9 cellular contexts compared by ENCODE assay signal in the genomic region with DNA sequence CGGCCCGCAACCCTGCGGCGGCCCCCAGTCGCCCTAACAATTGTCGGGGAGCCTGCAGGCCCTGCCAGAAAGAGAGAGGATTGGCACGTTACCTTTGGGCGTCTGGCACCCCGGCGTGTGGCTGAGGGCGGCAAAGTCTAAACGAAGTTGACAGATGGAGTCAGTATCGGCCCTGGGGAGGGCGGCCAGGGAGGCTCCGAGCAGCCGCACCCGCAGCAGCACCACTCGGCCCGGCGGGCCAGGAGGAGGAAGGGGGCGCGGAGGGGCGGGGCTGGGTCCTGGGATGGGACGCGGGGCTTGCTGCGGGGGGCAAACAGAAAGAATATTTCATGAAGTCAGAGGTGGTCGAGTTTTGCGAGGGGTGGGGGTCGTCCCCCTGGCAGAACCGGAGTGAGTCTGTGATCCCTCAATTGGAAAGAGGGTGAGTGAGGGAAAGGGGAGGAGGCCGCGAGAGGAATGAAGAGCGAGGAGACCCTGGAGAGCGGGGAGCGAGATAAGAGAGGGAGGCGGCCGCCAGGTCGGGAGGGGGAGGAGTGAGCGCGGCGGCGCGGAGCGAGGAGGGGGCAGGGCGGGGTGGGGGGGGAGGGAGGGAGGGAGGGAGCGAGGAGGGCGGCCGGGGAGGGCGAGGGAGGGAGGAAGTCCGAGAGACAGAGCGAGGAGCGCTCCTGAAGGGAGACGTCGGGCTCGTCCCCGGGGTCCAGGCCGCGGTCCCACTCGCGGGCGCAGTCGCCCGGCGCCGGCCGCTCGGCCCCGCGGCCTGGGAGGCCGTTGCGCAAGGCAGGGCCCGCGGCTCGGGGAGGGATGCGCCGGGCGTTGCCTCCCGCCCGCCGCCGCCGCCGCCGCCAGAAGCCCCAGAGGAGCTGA. TPM values are rescaled to one million over a fixed set of nuclear protein-coding genes. Genes with fewer than 3 reads are reported as not detected.
A peak's percentile ranks its signal among the peaks of the same experiment; 100 is the strongest.
DNase-seq lines count a peak whose midpoint lies in the region; ATAC-seq and TF ChIP-seq lines count a peak whose summit lies in the region.
"Had no signal": no experiment of that assay in that cellular context is flagged by ENCODE, and none has a peak within 500 bp of the region (broad histone marks: within the 10 kb centered on the region; RNA-seq: fewer than 3 reads in every experiment).

A gene (plus strand): TSS at position 650 of the 864 bp plus-strand sequence. CDS start 372 bp downstream, outside the sequence.

- DNase-seq in D341Med (ENCODE audit: low spot score) (peak; percentile 88), RWPE2 (ENCODE audit: low spot score) (no peak), fibroblast of mammary gland (ENCODE audit: low read depth) (no peak), trophoblast cell (peak; percentile 7 to 35), RPMI8226 (no peak), Kasumi-1 (lab: John Stamatoyannopoulos, UW) (no peak)

- no peaks in the 10 kb centered on the region for H3K79me1 ChIP-seq in trophoblast cell (ENCODE audit: low read length)

- no peak within 1 kb of the TSS for H4K8ac ChIP-seq in trophoblast cell (ENCODE audit: low read depth, low read length)

- no CpG with 5 or more reads among the region's 84 CpGs for WGBS in trophoblast cell (ENCODE audit: extremely low coverage, insufficient coverage, insufficient read length)

- H3K27me3 ChIP-seq in RWPE2 (ENCODE audit: insufficient read depth, poor library complexity, severe bottlenecking) (peaks cover 90% of the 10 kb centered on the region), trophoblast cell (ENCODE audit: insufficient read depth, low read length) (peaks cover 91% of the 10 kb centered on the region)

- H3K36me3 ChIP-seq in RWPE2 (ENCODE audit: low read depth): no peaks in the 10 kb centered on the region
- H3K36me3 ChIP-seq in trophoblast cell (ENCODE audit: control insufficient read depth in 1 of 2, insufficient read depth in 2 of 2, low read length in 2 of 2): no peaks in the 10 kb centered on the region

- H4K12ac ChIP-seq in trophoblast cell (ENCODE audit: low read depth, low read length): no peak within 1 kb of the TSS

- no peak within 1 kb of the TSS for H2AK5ac ChIP-seq in trophoblast cell (ENCODE audit: low read length)

- H2BK12ac ChIP-seq in trophoblast cell (ENCODE audit: low read length): no peak within 1 kb of the TSS

- H2BK5ac ChIP-seq in trophoblast cell (ENCODE audit: low read depth, low read length, poor library complexity): no peak within 1 kb of the TSS

- no peak within 1 kb of the TSS for H3K4ac ChIP-seq in trophoblast cell (ENCODE audit: low read depth, low read length)

- H3K27ac ChIP-seq in RWPE2 (ENCODE audit: poor library complexity, severe bottlenecking) (no peak within 1 kb of the TSS), trophoblast cell (ENCODE audit: low read depth, low read length) (no peak within 1 kb of the TSS)
- H3K27ac ChIP-seq: HL-60 had no signal

- ATAC-seq in RWPE2 (ENCODE audit: low read depth) (0 out of 3 replicates have a peak, but pooled peaks have one; percentile 4), GM18519 (IDR thresholded peaks at IDR 0.05; ENCODE audit: low FRiP score, unreplicated experiment) (no peak), HG02885 (IDR thresholded peaks at IDR 0.05; ENCODE audit: poor library complexity, unreplicated experiment) (no peak)

- no peak within 1 kb of the TSS for H3K9ac ChIP-seq in trophoblast cell (ENCODE audit: low read length)

- H3K9me3 ChIP-seq in RWPE2 (ENCODE audit: severe bottlenecking) (no peaks in the 10 kb centered on the region), trophoblast cell (ENCODE audit: insufficient read depth, low read depth, low read length) (peaks cover 7% of the 10 kb centered on the region)

- H3K18ac ChIP-seq in trophoblast cell (ENCODE audit: low read length): no peak within 1 kb of the TSS

- TF ChIP-seq CTCF in RWPE2 (IDR thresholded peaks at IDR 0.05; ENCODE audit: poor library complexity, severe bottlenecking): no peak
- TF ChIP-seq CTCF in fibroblast of mammary gland (conservative IDR thresholded peaks at IDR 0.05; ENCODE audit: control insufficient read depth, insufficient read depth, low read depth, low read length): no peak

- peak within 1 kb of the TSS; percentile 62 for H3K4me2 ChIP-seq in trophoblast cell (ENCODE audit: low read length)

- no peak within 1 kb of the TSS for H4K91ac ChIP-seq in trophoblast cell (ENCODE audit: low read depth, low read length)

- no peaks in the 10 kb centered on the region for H3K79me2 ChIP-seq in trophoblast cell (ENCODE audit: control insufficient read depth, insufficient read depth, low read length, poor library complexity)

- H3K4me3 ChIP-seq in RWPE2 (ENCODE audit: severe bottlenecking) (peak within 1 kb of the TSS; percentile 41), fibroblast of mammary gland (ENCODE audit: control insufficient read depth, low read depth, low read length) (peak within 1 kb of the TSS; percentile 55), trophoblast cell (ENCODE audit: low read depth, low read length) (peak within 1 kb of the TSS; percentile 26)

- no peak within 1 kb of the TSS for H2BK120ac ChIP-seq in trophoblast cell (ENCODE audit: insufficient read depth, low read length, poor library complexity)

- H3K23ac ChIP-seq in trophoblast cell (ENCODE audit: low read length): no peak within 1 kb of the TSS

- peak within 1 kb of the TSS; percentile 35 for H2AFZ ChIP-seq in trophoblast cell (ENCODE audit: insufficient read depth, low read length, poor library complexity)

- H3K4me1 ChIP-seq in RWPE2 (ENCODE audit: insufficient read depth, poor library complexity, severe bottlenecking) (no peaks in the 10 kb centered on the region), trophoblast cell (ENCODE audit: control insufficient read depth in 1 of 2, insufficient read depth in 2 of 2, low read length in 2 of 2) (peaks cover 13 to 20% of the 10 kb centered on the region in 2 experiments)

- H3K14ac ChIP-seq in trophoblast cell (ENCODE audit: low read length): no peak within 1 kb of the TSS

RNA-seq across cellular contexts. Expression of the gene that starts here (rescaled TPM):
- 1.0 and 1.1 TPM in 2 replicates for polyA plus RNA-seq in trophoblast cell (2013)

Comparison
In these comparisons a context has a peak if more than half of its experiments do, and no peak if none do; other contexts are left out.
1. DNase-seq: peak in D341Med (single experiment) and trophoblast cell (2 of 2); none in RWPE2 (single experiment), fibroblast of mammary gland (single experiment), RPMI8226 (single experiment) and Kasumi-1 (0 of 2).
2. Peak in every context shown above with its lines, with median percentiles within 50 percentile points of each other: H3K4me3 ChIP-seq.